ENCODE assay signal across 9 cellular contexts in genomic region chr20:13029687-13030510, GRCh38. TPM values are rescaled to one million over a fixed set of nuclear protein-coding genes. Genes with fewer than 3 reads are reported as not detected.
DNase-seq lines count a peak whose midpoint lies in the region; ATAC-seq and TF ChIP-seq lines count a peak whose summit lies in the region.
"Had no signal": no experiment of that assay in that cellular context is flagged by ENCODE, and none has a peak within 500 bp of the region (broad histone marks: within the 10 kb centered on the region; RNA-seq: fewer than 3 reads in every experiment).

No MANE protein-coding gene starts in this region.

- TF ChIP-seq CTCF in Calu3 (IDR thresholded peaks at IDR 0.05; ENCODE audit: unreplicated experiment) (no peak), epithelial cell of esophagus (IDR thresholded peaks at IDR 0.05; ENCODE audit: insufficient read depth, low read depth, low read length, missing control alignments) (no peak), osteocyte (IDR thresholded peaks at IDR 0.05) (no peak)

- intact Hi-C loops in Calu3 (cut with micrococcal nuclease; ENCODE audit: unreplicated experiment): loop anchor here (10.0 kb wide), 1 partner anchor 45 kb away; no protein-coding TSS in a partner anchor

- no peak for ATAC-seq in HG03469 (IDR thresholded peaks at IDR 0.05; ENCODE audit: unreplicated experiment)
- no peak for ATAC-seq in GM18873 (IDR thresholded peaks at IDR 0.05; ENCODE audit: low FRiP score, unreplicated experiment)

- H3K27me3 Mint-ChIP-seq in Calu3 (ENCODE audit: unreplicated experiment): no peaks in the 10 kb centered on the region
- no peaks in the 10 kb centered on the region for H3K27me3 Mint-ChIP-seq in osteocyte (ENCODE audit: unreplicated experiment)

- H3K9me3 Mint-ChIP-seq in Calu3 (ENCODE audit: low read depth, unreplicated experiment): no peaks in the 10 kb centered on the region
- no peaks in the 10 kb centered on the region for H3K9me3 Mint-ChIP-seq in osteocyte (ENCODE audit: unreplicated experiment)
- H3K9me3 Mint-ChIP-seq: activated naive CD4-positive, alpha-beta T cell treated with anti-CD3 and anti-CD28 coated beads, Interleukin-2, amount 50 U/mL, for 24 hours had no signal

- H3K4me3 ChIP-seq in MG63 (no peak overlapping the region), epithelial cell of esophagus (ENCODE audit: low read length) (no peak overlapping the region)

- no peaks in the 10 kb centered on the region; the same call in 1 of the 2 replicates for H3K9me3 ChIP-seq in MG63

- BruUV-seq in Calu3 (replicated peaks; lab: Mats Ljungman, UMichigan): no TSS peak

- CTCF ChIA-PET in Calu3 (lab: Charles Lee): interaction anchor here (0.9 to 1.6 kb wide), 3 partner anchors 11 to 45 kb away, joined by 3 to 4 read pairs (median 3); no protein-coding TSS in a partner anchor

- peak overlapping the region; percentile 89 for H3K27ac Mint-ChIP-seq in Calu3 (ENCODE audit: unreplicated experiment)
- H3K27ac Mint-ChIP-seq in osteocyte (ENCODE audit: unreplicated experiment): peak overlapping the region; percentile 92
- H3K27ac Mint-ChIP-seq: activated naive CD4-positive, alpha-beta T cell treated with anti-CD3 and anti-CD28 coated beads, Interleukin-2, amount 50 U/mL, for 24 hours had no signal

- H3K36me3 Mint-ChIP-seq in Calu3 (ENCODE audit: insufficient read depth, unreplicated experiment) (no peaks in the 10 kb centered on the region), osteocyte (ENCODE audit: unreplicated experiment) (no peaks in the 10 kb centered on the region)
- H3K36me3 Mint-ChIP-seq: activated naive CD4-positive, alpha-beta T cell treated with anti-CD3 and anti-CD28 coated beads, Interleukin-2, amount 50 U/mL, for 24 hours had no signal

- no peaks in the 10 kb centered on the region for H3K36me3 ChIP-seq in MG63

- H3K27me3 ChIP-seq in MG63: no peaks in the 10 kb centered on the region

- H3K4me1 Mint-ChIP-seq in Calu3 (ENCODE audit: low read depth, unreplicated experiment) (peaks cover 28% of the 10 kb centered on the region), osteocyte (ENCODE audit: unreplicated experiment) (peaks cover 46% of the 10 kb centered on the region)
- H3K4me1 Mint-ChIP-seq: activated naive CD4-positive, alpha-beta T cell treated with anti-CD3 and anti-CD28 coated beads, Interleukin-2, amount 50 U/mL, for 24 hours had no signal

- DNase-seq in Calu3 (peak; percentile 69), MG63 (peak; percentile 96), epithelial cell of esophagus (ENCODE audit: low read depth) (peak; percentile 98), osteocyte (ENCODE audit: extremely low spot score, unreplicated experiment) (peak; percentile 90), NCI-H446 treated with DMSO at 0.1 percent for 48 hours (lab: John Stamatoyannopoulos, UW) (no peak)
- DNase-seq in activated CD8-positive, alpha-beta memory T cell treated with anti-CD3 and anti-CD28 coated beads for 24 hours: no peak

- H3K4me3 Mint-ChIP-seq in Calu3 (ENCODE audit: low read depth, unreplicated experiment) (peak overlapping the region; percentile 28), osteocyte (ENCODE audit: unreplicated experiment) (no peak overlapping the region)
- H3K4me3 Mint-ChIP-seq: activated naive CD4-positive, alpha-beta T cell treated with anti-CD3 and anti-CD28 coated beads, Interleukin-2, amount 50 U/mL, for 24 hours had no signal

RNA-seq across cellular contexts. Expression of gene SPTLC3, which starts 21.1 kb away (rescaled TPM):
- total RNA-seq in Calu3 (2022): 7.5 and 11.1 TPM in 2 replicates
- 18.4 and 28.7 TPM in 2 replicates for total RNA-seq in MG63 (2014; rRNA removed; shearing (Covaris generic); ENCODE audit: low replicate concordance)
- 5.0 and 5.8 TPM in 2 replicates for total RNA-seq in osteocyte

Comparison
In these comparisons a context has a peak if more than half of its experiments do, and no peak if none do; other contexts are left out.
1. DNase-seq: peak in Calu3 (single experiment), MG63 (single experiment), epithelial cell of esophagus (single experiment) and osteocyte (single experiment); none in activated CD8-positive, alpha-beta memory T cell treated with anti-CD3 and anti-CD28 coated beads for 24 hours (single experiment) and NCI-H446 treated with DMSO at 0.1 percent for 48 hours (single experiment).